14 cellular contexts compared by ENCODE assay signal in genomic region chr15:28308718-28309117, GRCh38. TPM values are rescaled to one million over a fixed set of nuclear protein-coding genes. Genes with fewer than 3 reads are reported as not detected.
"Had no signal": no experiment of that assay in that cellular context is flagged by ENCODE, and none has a peak within 500 bp of the region (broad histone marks: within the 10 kb centered on the region; RNA-seq: fewer than 3 reads in every experiment).

No MANE protein-coding gene starts in this region.

RNA-seq across cellular contexts. Expression of gene GOLGA6L24, which starts 49.2 kb away (rescaled TPM):
- total RNA-seq: activated B cell treated with CpG ODN at 0.5 μM for 24 hours; activated CD4-positive, alpha-beta memory T cell treated with anti-CD3 and anti-CD28 coated beads for 36 hours; activated CD4-positive, alpha-beta memory T cell treated with anti-CD3 and anti-CD28 coated beads, Interleukin-2, amount 10 ng/mL, durations not matched to agents 7 days and 5 days; activated CD4-positive, alpha-beta T cell treated with anti-CD3 and anti-CD28 coated beads for 36 hours; activated CD4-positive, alpha-beta T cell treated with anti-CD3 and anti-CD28 coated beads, Interleukin-2, amount 10 ng/mL, durations not matched to agents 24 days and 14 days; activated CD4-positive, alpha-beta T cell treated with anti-CD3 and anti-CD28 coated beads, Interleukin-2, amount 10 ng/mL, durations not matched to agents 7 days and 5 days; activated CD8-positive, alpha-beta memory T cell treated with anti-CD3 and anti-CD28 coated beads for 36 hours; activated CD8-positive, alpha-beta memory T cell treated with anti-CD3 and anti-CD28 coated beads, Interleukin-2, amount 10 ng/mL, durations not matched to agents 7 days and 5 days; activated CD8-positive, alpha-beta T cell treated with anti-CD3 and anti-CD28 coated beads for 36 hours; activated CD8-positive, alpha-beta T cell treated with anti-CD3 and anti-CD28 coated beads, Interleukin-2, amount 10 ng/mL, durations not matched to agents 7 days and 5 days; T-helper 1 cell treated with Interleukin-12 subunit alpha and Interleukin-12 subunit beta and Interleukin-4 antibody, amounts not matched to agents 30 ng/mL and 1 ng/mL, for 36 hours; T-helper 17 cell; T-helper 2 cell treated with Interferon-gamma antibody and Interleukin-4, amounts not matched to agents 100 ng/mL and 5 ng/mL, for 36 hours; WTC11 had no signal
